17 cellular contexts compared by ENCODE assay signal in the genomic region with DNA sequence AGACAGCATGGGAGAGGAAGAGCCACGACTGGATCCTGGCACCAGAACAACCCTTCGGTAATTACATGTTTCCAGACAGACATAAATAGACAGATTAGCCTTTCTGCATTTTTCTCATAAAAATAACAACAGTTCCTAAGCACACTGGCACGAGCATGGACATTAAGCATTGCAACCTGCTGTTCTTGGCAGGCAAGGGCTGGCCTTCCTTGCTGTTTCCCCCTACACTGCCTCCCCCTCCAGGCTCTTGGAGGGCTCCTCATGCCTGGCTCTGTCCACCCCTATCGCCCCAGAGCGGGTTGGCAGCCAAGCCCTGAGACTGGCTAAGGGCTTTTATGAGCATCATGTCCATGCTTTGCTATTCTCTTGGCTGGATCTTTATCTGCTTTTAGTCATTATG.
DNase-seq lines count a peak whose midpoint lies in the region; ATAC-seq and TF ChIP-seq lines count a peak whose summit lies in the region.
"Had no signal": no experiment of that assay in that cellular context is flagged by ENCODE, and none has a peak within 500 bp of the region (broad histone marks: within the 10 kb centered on the region; RNA-seq: fewer than 3 reads in every experiment).

No MANE protein-coding gene starts in this region.

- H3K36me3 ChIP-seq in IMR-90 (ENCODE audit: control insufficient read depth, insufficient read depth, low read length), result no peaks in the 10 kb centered on the region
- no peaks in the 10 kb centered on the region for H3K36me3 ChIP-seq in testis (ENCODE audit: low read depth, missing control alignments)
- no peaks in the 10 kb centered on the region for H3K36me3 ChIP-seq in lower lobe of right lung
- H3K36me3 ChIP-seq: BLaER1, pancreas, spleen had no signal

- H3K18ac ChIP-seq in IMR-90 (ENCODE audit: low read depth, low read length), result no peak overlapping the region

- H3K4ac ChIP-seq in IMR-90 (ENCODE audit: low read depth, low read length), result no peak overlapping the region

- no peaks in the 10 kb centered on the region; the same call in 1 of the 2 replicates for H3K9me1 ChIP-seq in IMR-90 (ENCODE audit: insufficient read depth, low read length)

- H4K5ac ChIP-seq in IMR-90 (ENCODE audit: low read depth, low read length), result no peak overlapping the region

- intact Hi-C loops in IMR-90 (cut with micrococcal nuclease), result no loop called here
- intact Hi-C loops in left cardiac atrium (cut with DNase I), result no loop called here
- intact Hi-C loops in testis (cut with DNase I; ENCODE audit: low total_unique reads), result no loop called here
- intact Hi-C loops in lower lobe of right lung (cut with DNase I), result no loop called here

- POLR2A ChIA-PET in IMR-90 (lab: Charles Lee; ENCODE audit: unreplicated experiment), result no interaction called here

- TF ChIP-seq RAD21 in IMR-90 (IDR thresholded peaks at IDR 0.05; ENCODE audit: low read length), result no peak

- H2BK5ac ChIP-seq in IMR-90 (ENCODE audit: low read depth, low read length, poor library complexity, severe bottlenecking), result no peak overlapping the region

- H3K27ac ChIP-seq in IMR-90 (ENCODE audit: insufficient read depth, low read length) (no peak overlapping the region), testis (no peak overlapping the region), lower lobe of right lung (no peak overlapping the region)
- H3K27ac ChIP-seq: BLaER1, pancreas, spleen had no signal

- TF ChIP-seq CTCF in IMR-90 (conservative IDR thresholded peaks at IDR 0.05; ENCODE audit: low read depth, low read length), result no peak
- no peak for TF ChIP-seq CTCF in testis (IDR thresholded peaks at IDR 0.05)
- TF ChIP-seq CTCF in lower lobe of right lung (IDR thresholded peaks at IDR 0.05), result no peak

- H3K9me3 ChIP-seq in IMR-90 (ENCODE audit: control insufficient read depth, insufficient read depth, low read length), result no peaks in the 10 kb centered on the region
- H3K9me3 ChIP-seq in testis, result no peaks in the 10 kb centered on the region
- no peaks in the 10 kb centered on the region for H3K9me3 ChIP-seq in lower lobe of right lung
- H3K9me3 ChIP-seq: BLaER1, pancreas, spleen had no signal

- dilution Hi-C loops in IMR-90 (cut with HindIII; ENCODE audit: low sequenced_read_pairs, unreplicated experiment), result no loop called here

- H3K4me1 ChIP-seq in IMR-90 (ENCODE audit: control insufficient read depth, insufficient read depth, low read length) (peaks cover 1% of the 10 kb centered on the region; the same call in 1 of the 2 replicates), testis (peaks cover 6% of the 10 kb centered on the region), lower lobe of right lung (no peaks in the 10 kb centered on the region)
- H3K4me1 ChIP-seq: pancreas, spleen had no signal

- CTCF ChIA-PET in IMR-90 (lab: Yijun Ruan, JAX), result no interaction called here

- TF ChIP-seq POLR2A in IMR-90 (IDR thresholded peaks at IDR 0.05; ENCODE audit: low read depth, low read length) (no peak), testis (IDR thresholded peaks at IDR 0.05) (no peak)

- no peaks in the 10 kb centered on the region for H3K27me3 ChIP-seq in IMR-90 (ENCODE audit: control insufficient read depth, insufficient read depth, low read length)
- H3K27me3 ChIP-seq in testis, result no peaks in the 10 kb centered on the region
- no peaks in the 10 kb centered on the region for H3K27me3 ChIP-seq in lower lobe of right lung (ENCODE audit: low read depth)
- H3K27me3 ChIP-seq: BLaER1, pancreas, spleen had no signal

- in situ Hi-C loops in IMR-90 (cut with MboI; ENCODE audit: low sequenced_read_pairs), result no loop called here

- H3K4me2 ChIP-seq in IMR-90 (ENCODE audit: low read depth, low read length), result no peak overlapping the region
- H3K4me2 ChIP-seq: BLaER1 had no signal

- WGBS in IMR-90 (ENCODE audit: extremely low coverage in 2 of 2, insufficient read length in 1 of 2), 2 experiments, result 38% methylated on average over 3 of the region's 5 CpGs; no CpG with 5 or more reads in 1 of the 2 experiments
- 41 to 48% methylated on average over 5 of the region's 5 CpGs for WGBS in testis, 2 donors

- no peak overlapping the region for H2BK120ac ChIP-seq in IMR-90 (ENCODE audit: low read depth, low read length)

- H3K79me1 ChIP-seq in IMR-90 (ENCODE audit: low read depth in 1 of 2, low read length in 2 of 2), result no peaks in the 10 kb centered on the region

- H3K14ac ChIP-seq in IMR-90 (replicated peaks; ENCODE audit: low read depth, low read length), result no peak overlapping the region

- no peak overlapping the region for H2BK20ac ChIP-seq in IMR-90 (ENCODE audit: low read depth, low read length)

- no peak overlapping the region for H2AK9ac ChIP-seq in IMR-90 (replicated peaks; ENCODE audit: low read depth, low read length, poor library complexity)

- peak; percentile 31 for ATAC-seq in IMR-90 (ENCODE audit: low read depth)
- peak; percentile 63 to 85 for ATAC-seq in left cardiac atrium
- ATAC-seq in GM21381 (IDR thresholded peaks at IDR 0.05; ENCODE audit: unreplicated experiment), result no peak
- no peak for ATAC-seq in HG02973 (IDR thresholded peaks at IDR 0.05; ENCODE audit: unreplicated experiment)
- ATAC-seq in lower lobe of right lung, result no peak
- ATAC-seq: activated T-cell treated with anti-CD3 and anti-CD28 coated beads, Interleukin-2, amount 50 U/mL, for 4 hours; left lobe of liver; pancreas had no signal

- no peak overlapping the region for H4K8ac ChIP-seq in IMR-90 (ENCODE audit: low read depth in 2 of 2, low read length in 2 of 2)

- no peaks in the 10 kb centered on the region for H4K20me1 ChIP-seq in IMR-90 (ENCODE audit: insufficient read depth, low read length)
- H4K20me1 ChIP-seq: BLaER1 had no signal

- no TSS peak for BruUV-seq in IMR-90 (replicated peaks; lab: Mats Ljungman, UMichigan)

- H2BK15ac ChIP-seq in IMR-90 (ENCODE audit: low read depth, low read length), result no peak overlapping the region

- DNase-seq in IMR-90 (no peak), astrocyte of the hippocampus (ENCODE audit: low read depth, low spot score) (peak; percentile 26), left cardiac atrium (no peak), testis (peak; percentile 68), GOT3 (lab: John Stamatoyannopoulos, UW) (no peak), lower lobe of right lung (no peak)
- DNase-seq: activated CD4-positive, alpha-beta T cell treated with anti-CD3 and anti-CD28 coated beads, Interleukin-2, amount 10 ng/mL, durations not matched to agents 7 days and 5 days; activated T-cell treated with anti-CD3 and anti-CD28 coated beads, Interleukin-2, amount 50 U/mL, for 4 hours; GF-D8; NCI-H82; pancreas; spleen; trophoblast cell had no signal

- H2AK5ac ChIP-seq in IMR-90 (ENCODE audit: low read depth, low read length), result no peak overlapping the region; the same call in 1 of the 2 replicates

- H3K9ac ChIP-seq in IMR-90 (ENCODE audit: low read depth, low read length), result no peak overlapping the region
- H3K9ac ChIP-seq: BLaER1 had no signal

- no peak overlapping the region for H3K56ac ChIP-seq in IMR-90 (ENCODE audit: extremely low read depth, insufficient read depth, low read length)

- no peak overlapping the region for H2AFZ ChIP-seq in IMR-90 (replicated peaks; ENCODE audit: low read length, poor library complexity)

- H3K4me3 ChIP-seq in IMR-90 (ENCODE audit: insufficient read depth, low read depth, low read length) (no peak overlapping the region), testis (no peak overlapping the region), lower lobe of right lung (no peak overlapping the region)
- H3K4me3 ChIP-seq: BLaER1, pancreas, spleen had no signal

- H4K91ac ChIP-seq in IMR-90 (ENCODE audit: insufficient read depth, low read depth, low read length), result no peak overlapping the region

- peak overlapping the region; percentile 37; the same call in 1 of the 2 replicates for H3K23ac ChIP-seq in IMR-90 (ENCODE audit: low read depth, low read length)

TF ChIP-seq in IMR-90, 13 proteins besides CTCF, POLR2A, EP300 and RAD21:
- TF ChIP-seq, protein P1, sequence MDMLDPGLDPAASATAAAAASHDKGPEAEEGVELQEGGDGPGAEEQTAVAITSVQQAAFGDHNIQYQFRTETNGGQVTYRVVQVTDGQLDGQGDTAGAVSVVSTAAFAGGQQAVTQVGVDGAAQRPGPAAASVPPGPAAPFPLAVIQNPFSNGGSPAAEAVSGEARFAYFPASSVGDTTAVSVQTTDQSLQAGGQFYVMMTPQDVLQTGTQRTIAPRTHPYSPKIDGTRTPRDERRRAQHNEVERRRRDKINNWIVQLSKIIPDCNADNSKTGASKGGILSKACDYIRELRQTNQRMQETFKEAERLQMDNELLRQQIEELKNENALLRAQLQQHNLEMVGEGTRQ (IDR thresholded peaks at IDR 0.05; ENCODE audit: low read depth, low read length), result no peak
- no peak for TF ChIP-seq RFX5 (IDR thresholded peaks at IDR 0.05; ENCODE audit: low read depth, low read length)
- TF ChIP-seq CHD1 (IDR thresholded peaks at IDR 0.05; ENCODE audit: low read depth, low read length), result no peak
- TF ChIP-seq BHLHE40 (IDR thresholded peaks at IDR 0.05; ENCODE audit: low read depth, low read length), result no peak
- no peak for TF ChIP-seq MAZ (IDR thresholded peaks at IDR 0.05; ENCODE audit: borderline replicate concordance, low read depth, low read length)
- TF ChIP-seq, protein P2, sequence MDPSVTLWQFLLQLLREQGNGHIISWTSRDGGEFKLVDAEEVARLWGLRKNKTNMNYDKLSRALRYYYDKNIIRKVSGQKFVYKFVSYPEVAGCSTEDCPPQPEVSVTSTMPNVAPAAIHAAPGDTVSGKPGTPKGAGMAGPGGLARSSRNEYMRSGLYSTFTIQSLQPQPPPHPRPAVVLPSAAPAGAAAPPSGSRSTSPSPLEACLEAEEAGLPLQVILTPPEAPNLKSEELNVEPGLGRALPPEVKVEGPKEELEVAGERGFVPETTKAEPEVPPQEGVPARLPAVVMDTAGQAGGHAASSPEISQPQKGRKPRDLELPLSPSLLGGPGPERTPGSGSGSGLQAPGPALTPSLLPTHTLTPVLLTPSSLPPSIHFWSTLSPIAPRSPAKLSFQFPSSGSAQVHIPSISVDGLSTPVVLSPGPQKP (IDR thresholded peaks at IDR 0.05; ENCODE audit: borderline replicate concordance, low read depth, low read length), result no peak
- no peak for TF ChIP-seq NFE2L2 (IDR thresholded peaks at IDR 0.05; ENCODE audit: low read depth, low read length)
- TF ChIP-seq CEBPB (IDR thresholded peaks at IDR 0.05; ENCODE audit: low read depth, low read length), result no peak
- no peak for TF ChIP-seq MAFK (IDR thresholded peaks at IDR 0.05; ENCODE audit: low read depth, low read length)
- no peak for TF ChIP-seq FOS (IDR thresholded peaks at IDR 0.05; ENCODE audit: low read depth, low read length)
- no peak for TF ChIP-seq RCOR1 (IDR thresholded peaks at IDR 0.05; ENCODE audit: insufficient replicate concordance, low read length)
- no peak for TF ChIP-seq SMC3 (IDR thresholded peaks at IDR 0.05; ENCODE audit: low read depth, low read length)
- no peak for TF ChIP-seq MXI1 (IDR thresholded peaks at IDR 0.05; ENCODE audit: borderline replicate concordance, low read depth, low read length)

Comparison
In these comparisons a context has a peak if more than half of its experiments do, and no peak if none do; other contexts are left out.
1. ATAC-seq: peak in IMR-90 (single experiment) and left cardiac atrium (2 of 2); none in GM21381 (single experiment), HG02973 (single experiment) and lower lobe of right lung (0 of 2).
2. DNase-seq: peak in astrocyte of the hippocampus (single experiment) and testis (single experiment); none in IMR-90 (single experiment), left cardiac atrium (single experiment), GOT3 (single experiment) and lower lobe of right lung (single experiment).